Comparison of ENCODE assay signal across 19 cellular contexts in the genomic region with DNA sequence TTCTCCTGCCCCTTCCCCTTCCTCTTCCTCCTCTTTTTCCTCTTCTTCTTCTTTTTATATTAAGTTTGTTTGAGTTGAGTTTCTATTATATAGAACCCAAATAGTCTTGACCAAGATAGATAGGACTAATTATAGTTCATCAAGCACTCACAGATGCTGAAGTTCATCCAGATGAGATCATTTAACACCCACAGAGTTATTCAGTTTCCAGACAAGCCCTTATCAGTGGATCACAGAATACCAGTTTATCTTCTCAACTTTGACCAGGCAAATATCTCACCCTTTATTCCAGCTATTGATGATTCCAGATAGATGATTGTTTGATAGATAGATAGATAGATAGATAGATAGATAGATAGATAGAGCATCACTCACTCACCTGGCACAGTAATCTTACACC.
"Had no signal": no experiment of that assay in that cellular context is flagged by ENCODE, and none has a peak within 500 bp of the region (broad histone marks: within the 10 kb centered on the region; RNA-seq: fewer than 3 reads in every experiment).

No MANE protein-coding gene starts in this region.

- H3K27me3 ChIP-seq: right atrium auricular region, transverse colon had no signal

- H3K4me3 ChIP-seq: dorsolateral prefrontal cortex, lung, mucosa of descending colon, prostate gland, right atrium auricular region, spleen, transverse colon had no signal

- H3K9me3 ChIP-seq: mucosa of descending colon, prostate gland, right atrium auricular region, spleen, transverse colon had no signal

- H3K36me3 ChIP-seq: prostate gland, right atrium auricular region, spleen, transverse colon had no signal

- DNase-seq: dorsolateral prefrontal cortex; effector CD4-positive, alpha-beta T cell; left ventricle myocardium superior; mucosa of descending colon; naive thymus-derived CD8-positive, alpha-beta T cell; nephron progenitor cell; nucleus accumbens; spleen; stimulated activated CD4-positive, alpha-beta T cell treated with anti-CD3 and anti-CD28 coated beads, Interleukin-4, amount 100 ng/mL, for 4 hours; stimulated activated naive CD8-positive, alpha-beta T cell treated with anti-CD3 and anti-CD28 coated beads, Interleukin-15, Interleukin-2, amounts not matched to agents 100 U/mL and 50 U/mL, for 24 hours; transverse colon had no signal

- ATAC-seq: mucosa of descending colon; naive thymus-derived CD8-positive, alpha-beta T cell; sciatic nerve; stimulated activated memory B cell treated with anti-CD40 and anti-IgM and Interleukin-4, amounts not matched to agents 10 μg/mL and 1 μg/mL and 100 μg/mL, for 72 hours; stimulated activated naive CD8-positive, alpha-beta T cell treated with anti-CD3 and anti-CD28 coated beads, Interleukin-15, Interleukin-2, amounts not matched to agents 100 U/mL and 50 U/mL, for 24 hours had no signal

- FAIRE-seq: colon, frontal cortex, keratinocyte had no signal

- H3K27ac ChIP-seq: dorsolateral prefrontal cortex, prostate gland, transverse colon had no signal

- H3K4me1 ChIP-seq: prostate gland, spleen, transverse colon had no signal
